Comparison of ENCODE assay signal across 2 cellular contexts in the genomic region with DNA sequence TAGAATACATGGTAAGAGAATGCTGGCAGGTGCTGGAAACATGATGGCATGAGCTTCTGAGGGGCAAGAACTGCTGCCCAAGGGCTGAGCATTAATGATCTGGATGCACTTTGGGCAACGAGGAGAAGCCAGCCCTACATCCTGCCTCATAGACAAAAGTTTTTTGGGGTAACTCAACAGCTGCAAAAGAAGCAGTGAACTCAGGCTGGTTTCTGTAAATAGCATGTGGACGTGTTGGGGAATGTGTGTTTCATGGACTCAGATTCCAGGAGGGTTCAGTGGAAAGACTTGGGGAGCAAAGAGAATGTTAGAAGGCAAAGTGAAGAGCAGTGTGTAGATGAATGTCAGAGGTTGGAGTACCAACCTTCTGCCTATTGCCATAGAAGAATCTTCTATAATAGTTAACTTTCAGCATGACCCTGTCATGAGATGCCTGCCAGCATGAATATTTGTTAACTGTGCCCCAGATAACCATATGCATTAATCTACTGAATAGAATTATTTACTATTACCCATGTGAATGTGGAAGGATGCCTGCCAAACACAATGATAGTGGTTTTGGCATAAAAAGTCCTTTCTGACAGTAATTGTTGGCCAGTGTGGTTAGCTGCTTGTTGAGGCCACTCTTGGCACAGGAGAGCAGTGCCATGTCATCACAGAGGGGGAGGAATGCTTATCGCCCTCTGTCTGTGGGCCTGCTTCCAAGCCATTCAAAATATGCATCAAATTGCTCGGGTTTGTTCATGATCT.
TF ChIP-seq lines count a peak whose summit lies in the region.

No MANE protein-coding gene starts in this region.

TF ChIP-seq in liver, 16 proteins besides CTCF, POLR2A, EP300 and RAD21:
- TF ChIP-seq, protein P1, sequence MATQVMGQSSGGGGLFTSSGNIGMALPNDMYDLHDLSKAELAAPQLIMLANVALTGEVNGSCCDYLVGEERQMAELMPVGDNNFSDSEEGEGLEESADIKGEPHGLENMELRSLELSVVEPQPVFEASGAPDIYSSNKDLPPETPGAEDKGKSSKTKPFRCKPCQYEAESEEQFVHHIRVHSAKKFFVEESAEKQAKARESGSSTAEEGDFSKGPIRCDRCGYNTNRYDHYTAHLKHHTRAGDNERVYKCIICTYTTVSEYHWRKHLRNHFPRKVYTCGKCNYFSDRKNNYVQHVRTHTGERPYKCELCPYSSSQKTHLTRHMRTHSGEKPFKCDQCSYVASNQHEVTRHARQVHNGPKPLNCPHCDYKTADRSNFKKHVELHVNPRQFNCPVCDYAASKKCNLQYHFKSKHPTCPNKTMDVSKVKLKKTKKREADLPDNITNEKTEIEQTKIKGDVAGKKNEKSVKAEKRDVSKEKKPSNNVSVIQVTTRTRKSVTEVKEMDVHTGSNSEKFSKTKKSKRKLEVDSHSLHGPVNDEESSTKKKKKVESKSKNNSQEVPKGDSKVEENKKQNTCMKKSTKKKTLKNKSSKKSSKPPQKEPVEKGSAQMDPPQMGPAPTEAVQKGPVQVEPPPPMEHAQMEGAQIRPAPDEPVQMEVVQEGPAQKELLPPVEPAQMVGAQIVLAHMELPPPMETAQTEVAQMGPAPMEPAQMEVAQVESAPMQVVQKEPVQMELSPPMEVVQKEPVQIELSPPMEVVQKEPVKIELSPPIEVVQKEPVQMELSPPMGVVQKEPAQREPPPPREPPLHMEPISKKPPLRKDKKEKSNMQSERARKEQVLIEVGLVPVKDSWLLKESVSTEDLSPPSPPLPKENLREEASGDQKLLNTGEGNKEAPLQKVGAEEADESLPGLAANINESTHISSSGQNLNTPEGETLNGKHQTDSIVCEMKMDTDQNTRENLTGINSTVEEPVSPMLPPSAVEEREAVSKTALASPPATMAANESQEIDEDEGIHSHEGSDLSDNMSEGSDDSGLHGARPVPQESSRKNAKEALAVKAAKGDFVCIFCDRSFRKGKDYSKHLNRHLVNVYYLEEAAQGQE (IDR thresholded peaks at IDR 0.05) = no peak
- TF ChIP-seq, protein P2, sequence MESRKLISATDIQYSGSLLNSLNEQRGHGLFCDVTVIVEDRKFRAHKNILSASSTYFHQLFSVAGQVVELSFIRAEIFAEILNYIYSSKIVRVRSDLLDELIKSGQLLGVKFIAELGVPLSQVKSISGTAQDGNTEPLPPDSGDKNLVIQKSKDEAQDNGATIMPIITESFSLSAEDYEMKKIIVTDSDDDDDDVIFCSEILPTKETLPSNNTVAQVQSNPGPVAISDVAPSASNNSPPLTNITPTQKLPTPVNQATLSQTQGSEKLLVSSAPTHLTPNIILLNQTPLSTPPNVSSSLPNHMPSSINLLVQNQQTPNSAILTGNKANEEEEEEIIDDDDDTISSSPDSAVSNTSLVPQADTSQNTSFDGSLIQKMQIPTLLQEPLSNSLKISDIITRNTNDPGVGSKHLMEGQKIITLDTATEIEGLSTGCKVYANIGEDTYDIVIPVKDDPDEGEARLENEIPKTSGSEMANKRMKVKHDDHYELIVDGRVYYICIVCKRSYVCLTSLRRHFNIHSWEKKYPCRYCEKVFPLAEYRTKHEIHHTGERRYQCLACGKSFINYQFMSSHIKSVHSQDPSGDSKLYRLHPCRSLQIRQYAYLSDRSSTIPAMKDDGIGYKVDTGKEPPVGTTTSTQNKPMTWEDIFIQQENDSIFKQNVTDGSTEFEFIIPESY (IDR thresholded peaks at IDR 0.05) = peak; percentile 26
- TF ChIP-seq, protein P3, sequence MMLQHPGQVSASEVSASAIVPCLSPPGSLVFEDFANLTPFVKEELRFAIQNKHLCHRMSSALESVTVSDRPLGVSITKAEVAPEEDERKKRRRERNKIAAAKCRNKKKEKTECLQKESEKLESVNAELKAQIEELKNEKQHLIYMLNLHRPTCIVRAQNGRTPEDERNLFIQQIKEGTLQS (IDR thresholded peaks at IDR 0.05) = peak; percentile 17
- TF ChIP-seq EGR1 (IDR thresholded peaks at IDR 0.05; ENCODE audit: low read depth in 2 of 2) (no peak), RXRA (IDR thresholded peaks at IDR 0.05) (peak in 1 of 2 donors; percentile 35), FOXA1 (IDR thresholded peaks at IDR 0.05) (no peak), HNF4A (conservative IDR thresholded peaks at IDR 0.05) (peak in 1 of 2 donors; percentile 29), FOXA2 (IDR thresholded peaks at IDR 0.05) (peak; percentile 4), GABPA (IDR thresholded peaks at IDR 0.05 in 1 of 2, conservative IDR thresholded peaks at IDR 0.05 in 1 of 2) (no peak), JUND (IDR thresholded peaks at IDR 0.05) (no peak), HNF4G (IDR thresholded peaks at IDR 0.05) (no peak), TAF1 (conservative IDR thresholded peaks at IDR 0.05) (no peak), NR2F2 (IDR thresholded peaks at IDR 0.05) (no peak), YY1 (IDR thresholded peaks at IDR 0.05) (peak; percentile 51), SP1 (IDR thresholded peaks at IDR 0.05) (no peak)
- TF ChIP-seq, protein P4, sequence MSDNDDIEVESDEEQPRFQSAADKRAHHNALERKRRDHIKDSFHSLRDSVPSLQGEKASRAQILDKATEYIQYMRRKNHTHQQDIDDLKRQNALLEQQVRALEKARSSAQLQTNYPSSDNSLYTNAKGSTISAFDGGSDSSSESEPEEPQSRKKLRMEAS (IDR thresholded peaks at IDR 0.05) = no peak

TF ChIP-seq in HepG2, 621 proteins besides CTCF, POLR2A, EP300 and RAD21 (continued from another document):
- TF ChIP-seq, protein P5, sequence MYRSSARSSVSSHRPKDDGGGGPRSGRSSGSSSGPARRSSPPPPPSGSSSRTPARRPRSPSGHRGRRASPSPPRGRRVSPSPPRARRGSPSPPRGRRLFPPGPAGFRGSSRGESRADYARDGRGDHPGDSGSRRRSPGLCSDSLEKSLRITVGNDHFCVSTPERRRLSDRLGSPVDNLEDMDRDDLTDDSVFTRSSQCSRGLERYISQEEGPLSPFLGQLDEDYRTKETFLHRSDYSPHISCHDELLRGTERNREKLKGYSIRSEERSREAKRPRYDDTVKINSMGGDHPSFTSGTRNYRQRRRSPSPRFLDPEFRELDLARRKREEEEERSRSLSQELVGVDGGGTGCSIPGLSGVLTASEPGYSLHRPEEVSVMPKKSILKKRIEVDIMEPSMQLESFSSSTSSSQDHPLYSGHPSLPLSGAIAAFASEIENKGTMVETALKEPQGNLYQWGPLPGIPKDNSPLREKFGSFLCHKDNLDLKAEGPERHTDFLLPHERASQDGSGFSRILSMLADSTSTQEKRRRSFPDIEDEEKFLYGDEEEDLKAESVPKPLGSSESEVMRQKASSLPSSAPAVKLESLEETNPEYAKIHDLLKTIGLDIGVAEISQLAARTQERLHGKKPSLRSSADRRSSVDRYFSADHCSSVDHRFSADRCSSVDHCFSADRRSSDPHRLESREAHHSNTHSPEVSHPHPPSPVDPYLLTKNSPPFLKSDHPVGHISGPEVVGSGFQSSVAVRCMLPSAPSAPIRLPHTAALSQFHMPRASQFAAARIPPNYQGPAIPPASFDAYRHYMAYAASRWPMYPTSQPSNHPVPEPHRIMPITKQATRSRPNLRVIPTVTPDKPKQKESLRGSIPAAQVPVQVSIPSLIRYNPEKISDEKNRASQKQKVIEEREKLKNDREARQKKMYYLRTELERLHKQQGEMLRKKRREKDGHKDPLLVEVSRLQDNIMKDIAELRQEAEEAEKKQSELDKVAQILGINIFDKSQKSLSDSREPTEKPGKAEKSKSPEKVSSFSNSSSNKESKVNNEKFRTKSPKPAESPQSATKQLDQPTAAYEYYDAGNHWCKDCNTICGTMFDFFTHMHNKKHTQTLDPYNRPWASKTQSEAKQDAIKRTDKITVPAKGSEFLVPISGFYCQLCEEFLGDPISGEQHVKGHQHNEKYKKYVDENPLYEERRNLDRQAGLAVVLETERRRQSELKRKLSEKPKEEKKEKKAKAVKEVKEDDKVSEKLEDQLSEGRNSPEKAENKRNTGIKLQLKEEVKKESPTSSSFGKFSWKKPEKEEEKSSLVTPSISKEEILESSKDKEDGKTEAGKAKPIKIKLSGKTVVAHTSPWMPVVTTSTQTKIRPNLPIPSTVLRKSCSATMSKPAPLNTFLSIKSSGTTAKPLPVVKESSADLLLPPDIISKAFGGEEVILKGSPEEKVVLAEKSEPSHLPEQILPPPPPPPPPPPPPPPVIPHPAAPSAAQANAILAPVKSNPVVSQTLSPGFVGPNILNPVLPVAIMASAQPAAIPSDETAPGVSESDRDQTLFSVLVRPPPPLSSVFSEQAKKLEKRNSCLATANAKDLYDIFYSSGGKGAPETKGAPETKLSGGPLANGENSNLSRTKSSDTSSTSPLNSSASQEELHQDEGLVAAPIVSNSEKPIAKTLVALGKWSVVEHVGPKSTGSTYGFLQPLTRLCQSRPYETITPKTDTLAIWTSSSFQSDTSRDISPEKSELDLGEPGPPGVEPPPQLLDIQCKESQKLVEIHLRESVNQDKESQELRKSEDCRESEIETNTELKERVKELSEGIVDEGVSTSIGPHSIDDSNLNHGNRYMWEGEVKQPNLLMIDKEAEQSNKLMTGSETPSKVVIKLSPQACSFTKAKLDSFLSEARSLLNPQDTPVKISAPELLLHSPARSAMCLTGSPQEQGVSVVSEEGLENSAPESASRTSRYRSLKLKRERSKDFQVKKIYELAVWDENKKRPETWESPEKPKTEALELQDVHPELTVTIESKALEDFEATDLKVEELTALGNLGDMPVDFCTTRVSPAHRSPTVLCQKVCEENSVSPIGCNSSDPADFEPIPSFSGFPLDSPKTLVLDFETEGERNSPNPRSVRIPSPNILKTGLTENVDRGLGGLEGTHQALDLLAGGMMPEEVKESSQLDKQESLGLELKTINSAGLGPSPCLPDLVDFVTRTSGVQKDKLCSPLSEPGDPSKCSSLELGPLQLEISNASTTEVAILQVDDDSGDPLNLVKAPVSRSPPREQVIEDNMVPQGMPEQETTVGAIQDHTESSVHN (CRISPR knock-in tag; IDR thresholded peaks at IDR 0.05) = no peak
- TF ChIP-seq XRCC5 (optimal IDR thresholded peaks at IDR 0.05; ENCODE audit: low read length) (no peak), SALL1 (CRISPR knock-in tag; IDR thresholded peaks at IDR 0.05) (no peak), NR3C1 (CRISPR knock-in tag; IDR thresholded peaks at IDR 0.05) (no peak), ZNF629 (CRISPR knock-in tag; conservative IDR thresholded peaks at IDR 0.05) (no peak), POLR2AphosphoS5 (IDR thresholded peaks at IDR 0.05; ENCODE audit: low read depth, low read length) (no peak), ZNF816 (CRISPR knock-in tag; IDR thresholded peaks at IDR 0.05; ENCODE audit: borderline replicate concordance) (no peak), ERF (CRISPR knock-in tag; IDR thresholded peaks at IDR 0.05) (no peak), HDAC6 (IDR thresholded peaks at IDR 0.05; ENCODE audit: low read depth, low read length) (no peak), KLF6 (CRISPR knock-in tag; IDR thresholded peaks at IDR 0.05) (no peak)
- TF ChIP-seq, protein P6, sequence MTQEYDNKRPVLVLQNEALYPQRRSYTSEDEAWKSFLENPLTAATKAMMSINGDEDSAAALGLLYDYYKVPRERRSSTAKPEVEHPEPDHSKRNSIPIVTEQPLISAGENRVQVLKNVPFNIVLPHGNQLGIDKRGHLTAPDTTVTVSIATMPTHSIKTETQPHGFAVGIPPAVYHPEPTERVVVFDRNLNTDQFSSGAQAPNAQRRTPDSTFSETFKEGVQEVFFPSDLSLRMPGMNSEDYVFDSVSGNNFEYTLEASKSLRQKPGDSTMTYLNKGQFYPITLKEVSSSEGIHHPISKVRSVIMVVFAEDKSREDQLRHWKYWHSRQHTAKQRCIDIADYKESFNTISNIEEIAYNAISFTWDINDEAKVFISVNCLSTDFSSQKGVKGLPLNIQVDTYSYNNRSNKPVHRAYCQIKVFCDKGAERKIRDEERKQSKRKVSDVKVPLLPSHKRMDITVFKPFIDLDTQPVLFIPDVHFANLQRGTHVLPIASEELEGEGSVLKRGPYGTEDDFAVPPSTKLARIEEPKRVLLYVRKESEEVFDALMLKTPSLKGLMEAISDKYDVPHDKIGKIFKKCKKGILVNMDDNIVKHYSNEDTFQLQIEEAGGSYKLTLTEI (CRISPR knock-in tag; conservative IDR thresholded peaks at IDR 0.05) = no peak
- TF ChIP-seq, protein P7, sequence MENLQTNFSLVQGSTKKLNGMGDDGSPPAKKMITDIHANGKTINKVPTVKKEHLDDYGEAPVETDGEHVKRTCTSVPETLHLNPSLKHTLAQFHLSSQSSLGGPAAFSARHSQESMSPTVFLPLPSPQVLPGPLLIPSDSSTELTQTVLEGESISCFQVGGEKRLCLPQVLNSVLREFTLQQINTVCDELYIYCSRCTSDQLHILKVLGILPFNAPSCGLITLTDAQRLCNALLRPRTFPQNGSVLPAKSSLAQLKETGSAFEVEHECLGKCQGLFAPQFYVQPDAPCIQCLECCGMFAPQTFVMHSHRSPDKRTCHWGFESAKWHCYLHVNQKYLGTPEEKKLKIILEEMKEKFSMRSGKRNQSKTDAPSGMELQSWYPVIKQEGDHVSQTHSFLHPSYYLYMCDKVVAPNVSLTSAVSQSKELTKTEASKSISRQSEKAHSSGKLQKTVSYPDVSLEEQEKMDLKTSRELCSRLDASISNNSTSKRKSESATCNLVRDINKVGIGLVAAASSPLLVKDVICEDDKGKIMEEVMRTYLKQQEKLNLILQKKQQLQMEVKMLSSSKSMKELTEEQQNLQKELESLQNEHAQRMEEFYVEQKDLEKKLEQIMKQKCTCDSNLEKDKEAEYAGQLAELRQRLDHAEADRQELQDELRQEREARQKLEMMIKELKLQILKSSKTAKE (CRISPR knock-in tag; IDR thresholded peaks at IDR 0.05; ENCODE audit: borderline replicate concordance) = no peak
- TF ChIP-seq, protein P8, sequence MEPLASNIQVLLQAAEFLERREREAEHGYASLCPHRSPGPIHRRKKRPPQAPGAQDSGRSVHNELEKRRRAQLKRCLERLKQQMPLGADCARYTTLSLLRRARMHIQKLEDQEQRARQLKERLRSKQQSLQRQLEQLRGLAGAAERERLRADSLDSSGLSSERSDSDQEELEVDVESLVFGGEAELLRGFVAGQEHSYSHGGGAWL (CRISPR knock-in tag; IDR thresholded peaks at IDR 0.05) = no peak
